ENCODE assay signal across 25 cellular contexts in genomic region chr6:165820407-165820806, GRCh38.
"Had no signal": no experiment of that assay in that cellular context is flagged by ENCODE, and none has a peak within 500 bp of the region (broad histone marks: within the 10 kb centered on the region; RNA-seq: fewer than 3 reads in every experiment).

No MANE protein-coding gene starts in this region.

- DNase-seq: activated B cell treated with CpG ODN at 0.5 μM for 24 hours; activated CD4-positive, alpha-beta memory T cell treated with anti-CD3 and anti-CD28 coated beads for 36 hours; activated CD4-positive, alpha-beta T cell treated with anti-CD3 and anti-CD28 coated beads, Interleukin-2, amount 10 ng/mL, durations not matched to agents 7 days and 5 days; activated CD8-positive, alpha-beta memory T cell treated with anti-CD3 and anti-CD28 coated beads for 24 hours; activated effector memory CD4-positive, alpha-beta T cell treated with anti-CD3 and anti-CD28 coated beads, Interleukin-2, amount 50 U/mL, for 16 hours; activated naive CD4-positive, alpha-beta T cell treated with Interleukin-2 at 50 U/mL for 16 hours; activated T-cell treated with anti-CD3 and anti-CD28 coated beads, Interleukin-2, amount 50 U/mL, for 4 hours; body of pancreas; KG1; NCI-H1417; NCI-H1930; NCI-H345; NCI-H510A; NCI-H69; NK-92 treated with Interleukin-12 subunit alpha and Interleukin-12 subunit beta, amount 100 ng/mL, for 24 hours; OCI-M1; Right ventricle myocardium superior; RPMI8226; SJCRH30; SK-N-SH; SW 1271 had no signal

- H3K27me3 ChIP-seq: SJCRH30 had no signal

- H3K36me3 ChIP-seq: SJCRH30 had no signal

- H3K4me1 Mint-ChIP-seq: activated B cell treated with CpG ODN at 0.5 μM for 24 hours; activated CD4-positive, alpha-beta T cell treated with anti-CD3 and anti-CD28 coated beads, Interleukin-2, amount 10 ng/mL, durations not matched to agents 7 days and 5 days; central memory CD8-positive, alpha-beta T cell had no signal

- ATAC-seq: activated T-cell treated with anti-CD3 and anti-CD28 coated beads, Interleukin-2, amount 50 U/mL, for 4 hours; body of pancreas; Panc1 had no signal

- H3K27ac ChIP-seq: body of pancreas, SJCRH30 had no signal

- H3K4me2 ChIP-seq: SK-N-SH had no signal

- H3K9me3 Mint-ChIP-seq: activated B cell treated with CpG ODN at 0.5 μM for 24 hours; activated CD4-positive, alpha-beta memory T cell treated with anti-CD3 and anti-CD28 coated beads for 36 hours; activated CD4-positive, alpha-beta T cell treated with anti-CD3 and anti-CD28 coated beads, Interleukin-2, amount 10 ng/mL, durations not matched to agents 7 days and 5 days; activated T-cell treated with anti-CD3 and anti-CD28 coated beads, Interleukin-2, amount 50 U/mL, for 4 hours; central memory CD8-positive, alpha-beta T cell; T-helper 2 cell treated with Interferon-gamma antibody and Interleukin-4, amounts not matched to agents 5 μg/mL and 100 μg/mL, for 36 hours had no signal

- H3K4me3 ChIP-seq: body of pancreas, SJCRH30 had no signal

- H3K4me1 ChIP-seq: SJCRH30 had no signal

- H3K9me2 ChIP-seq: SK-N-SH had no signal

- H3K27ac Mint-ChIP-seq: activated B cell treated with CpG ODN at 0.5 μM for 24 hours; activated CD4-positive, alpha-beta memory T cell treated with anti-CD3 and anti-CD28 coated beads for 36 hours; activated CD4-positive, alpha-beta T cell treated with anti-CD3 and anti-CD28 coated beads, Interleukin-2, amount 10 ng/mL, durations not matched to agents 7 days and 5 days; activated naive CD8-positive, alpha-beta T cell; T-helper 2 cell treated with Interferon-gamma antibody and Interleukin-4, amounts not matched to agents 5 μg/mL and 100 μg/mL, for 36 hours had no signal

- H3K9ac ChIP-seq: SK-N-SH had no signal

- H3K4me3 Mint-ChIP-seq: activated B cell treated with CpG ODN at 0.5 μM for 24 hours; activated CD4-positive, alpha-beta memory T cell treated with anti-CD3 and anti-CD28 coated beads for 36 hours; activated CD4-positive, alpha-beta T cell treated with anti-CD3 and anti-CD28 coated beads, Interleukin-2, amount 10 ng/mL, durations not matched to agents 7 days and 5 days; activated naive CD8-positive, alpha-beta T cell; activated T-cell treated with anti-CD3 and anti-CD28 coated beads, Interleukin-2, amount 50 U/mL, for 4 hours; central memory CD8-positive, alpha-beta T cell; T-helper 2 cell treated with Interferon-gamma antibody and Interleukin-4, amounts not matched to agents 5 μg/mL and 100 μg/mL, for 36 hours had no signal

- H3K36me3 Mint-ChIP-seq: activated CD4-positive, alpha-beta memory T cell treated with anti-CD3 and anti-CD28 coated beads for 36 hours; activated naive CD8-positive, alpha-beta T cell had no signal
